28 cellular contexts compared by ENCODE assay signal in genomic region chr15:27126449-27126848, GRCh38.
"Had no signal": no experiment of that assay in that cellular context is flagged by ENCODE, and none has a peak within 500 bp of the region (broad histone marks: within the 10 kb centered on the region; RNA-seq: fewer than 3 reads in every experiment).

No MANE protein-coding gene starts in this region.

- H3K27ac ChIP-seq: colonic mucosa, coronary artery, dorsolateral prefrontal cortex, epithelial cell of prostate, esophagus squamous epithelium, foreskin keratinocyte, gastrocnemius medialis, gastroesophageal sphincter, heart left ventricle, heart right ventricle had no signal

- H3K27ac Mint-ChIP-seq: dendritic cell treated with granulocyte-macrophage colony-stimulating factor and Interleukin-4, amounts not matched to agents 40 ng/mL and 50 ng/mL, for 4 days; effector memory CD8-positive, alpha-beta T cell; endodermal cell had no signal

- H3K27me3 Mint-ChIP-seq: dendritic cell treated with granulocyte-macrophage colony-stimulating factor and Interleukin-4, amounts not matched to agents 40 ng/mL and 50 ng/mL, for 4 days; effector memory CD8-positive, alpha-beta T cell had no signal

- H3K4me3 Mint-ChIP-seq: dendritic cell treated with granulocyte-macrophage colony-stimulating factor and Interleukin-4, amounts not matched to agents 40 ng/mL and 50 ng/mL, for 4 days; effector memory CD8-positive, alpha-beta T cell; endodermal cell had no signal

- DNase-seq: colonic mucosa; cortex of kidney; dermis blood vessel endothelial cell; dorsolateral prefrontal cortex; effector CD4-positive, alpha-beta T cell; effector CD8-positive, alpha-beta T cell; effector memory CD4-positive, alpha-beta T cell; effector memory CD8-positive, alpha-beta T cell; endodermal cell; erythroblast; esophagus squamous epithelium; foreskin fibroblast; foreskin keratinocyte; foreskin melanocyte; gastrocnemius medialis; glutamatergic neuron; head of caudate nucleus; heart left ventricle; heart right ventricle had no signal

- H3K4me1 ChIP-seq: colonic mucosa, esophagus squamous epithelium, foreskin keratinocyte, gastrocnemius medialis, gastroesophageal sphincter, heart left ventricle, heart right ventricle had no signal

- ATAC-seq: effector memory CD8-positive, alpha-beta T cell; esophagus mucosa; foreskin keratinocyte; gastrocnemius medialis; gastroesophageal sphincter; heart left ventricle; heart right ventricle had no signal

- H3K36me3 ChIP-seq: colonic mucosa, esophagus squamous epithelium, gastrocnemius medialis, gastroesophageal sphincter, heart left ventricle, heart right ventricle had no signal

- H3K4me3 ChIP-seq: colonic mucosa, coronary artery, dorsolateral prefrontal cortex, esophagus squamous epithelium, gastrocnemius medialis, gastroesophageal sphincter, heart left ventricle, heart right ventricle had no signal

- H3K9me3 ChIP-seq: colonic mucosa, esophagus squamous epithelium, gastrocnemius medialis, gastroesophageal sphincter had no signal

- H3K27me3 ChIP-seq: colonic mucosa, dorsolateral prefrontal cortex, esophagus squamous epithelium, foreskin keratinocyte, gastrocnemius medialis, gastroesophageal sphincter, heart left ventricle, heart right ventricle had no signal

- FAIRE-seq: colon, endometrium, endothelial cell of umbilical vein, frontal cortex had no signal
